ENCODE assay signal across 13 cellular contexts in the genomic region with DNA sequence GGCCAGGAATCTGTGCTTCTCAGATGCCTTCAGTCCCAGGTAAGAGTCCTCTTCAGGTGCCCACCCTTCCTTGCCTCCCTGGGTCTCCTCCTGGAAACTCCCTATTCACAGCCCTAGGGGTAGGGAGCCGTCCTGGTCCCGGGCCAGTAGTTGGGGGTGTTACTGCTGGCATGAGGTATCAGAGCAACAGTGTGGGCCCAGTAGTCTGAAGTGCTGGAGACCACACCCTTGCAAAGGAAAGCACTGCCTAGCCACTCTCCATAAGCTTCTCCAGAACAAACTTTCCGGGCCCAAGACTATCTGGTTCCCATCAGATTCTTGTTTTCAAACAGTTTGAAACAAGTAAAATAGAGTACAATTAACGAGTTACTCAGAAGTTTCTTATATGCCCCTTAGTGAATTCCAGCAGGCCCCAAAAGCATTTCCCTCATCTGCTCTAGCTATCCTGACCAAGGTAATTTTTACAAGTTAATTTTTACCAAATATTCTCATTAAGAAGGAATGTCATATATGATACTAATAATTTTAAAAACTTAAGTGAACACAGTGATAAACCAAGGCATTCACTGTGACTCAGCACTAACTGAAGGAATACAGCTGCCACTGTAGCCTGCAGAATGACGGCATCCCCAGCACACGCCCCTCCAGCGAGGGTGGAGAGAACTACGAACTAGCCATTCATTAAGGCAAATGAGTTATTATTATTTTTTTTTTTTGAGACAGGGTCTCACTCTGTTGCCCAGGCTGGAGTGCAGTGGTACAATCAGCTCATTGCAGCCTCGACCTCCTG. TPM values are rescaled to one million over a fixed set of nuclear protein-coding genes. Genes with fewer than 3 reads are reported as not detected.
DNase-seq lines count a peak whose midpoint lies in the region; ATAC-seq and TF ChIP-seq lines count a peak whose summit lies in the region.
"Had no signal": no experiment of that assay in that cellular context is flagged by ENCODE, and none has a peak within 500 bp of the region (broad histone marks: within the 10 kb centered on the region; RNA-seq: fewer than 3 reads in every experiment).

No MANE protein-coding gene starts in this region.

- TF ChIP-seq CTCF in RWPE2 (IDR thresholded peaks at IDR 0.05; ENCODE audit: poor library complexity, severe bottlenecking) (no peak), fibroblast of pulmonary artery (IDR thresholded peaks at IDR 0.05; ENCODE audit: low read length, missing control alignments) (no peak), neural progenitor cell (IDR thresholded peaks at IDR 0.05) (no peak)

- H3K36me3 Mint-ChIP-seq in CD8-positive, alpha-beta memory T cell = no peaks in the 10 kb centered on the region
- H3K36me3 Mint-ChIP-seq in neural progenitor cell = peaks cover 4% of the 10 kb centered on the region
- H3K36me3 Mint-ChIP-seq in naive thymus-derived CD4-positive, alpha-beta T cell = no peaks in the 10 kb centered on the region
- H3K36me3 Mint-ChIP-seq: natural killer cell treated with Interleukin-12 subunit alpha and Interleukin-12 subunit beta and Interleukin-15 and Interleukin-18, amount 100 ng/mL, for 72 hours had no signal

- CTCF ChIA-PET in CD8-positive, alpha-beta memory T cell (lab: Charles Lee) = no interaction called here
- CTCF ChIA-PET in naive thymus-derived CD4-positive, alpha-beta T cell (lab: Charles Lee) = interaction anchor here (0.7 kb wide), 1 partner anchor 24 kb away, joined by 3 read pairs; no protein-coding TSS in a partner anchor

- peak overlapping the region; percentile 43 for H3K27ac ChIP-seq in CD8-positive, alpha-beta memory T cell (ENCODE audit: low read depth, low read length)
- H3K27ac ChIP-seq in RWPE2 (ENCODE audit: poor library complexity, severe bottlenecking) = peak overlapping the region; percentile 24
- no peak overlapping the region for H3K27ac ChIP-seq in neural progenitor cell
- H3K27ac ChIP-seq in naive thymus-derived CD4-positive, alpha-beta T cell (ENCODE audit: low read depth, low read length) = no peak overlapping the region
- H3K27ac ChIP-seq: BLaER1 treated with 17β-estradiol and CSF1 and Interleukin-3, amounts not matched to agents 10 nM and 100 nM; SJSA1; VCaP had no signal

- H3K4me3 ChIP-seq in CD8-positive, alpha-beta memory T cell (ENCODE audit: low read length) = no peak overlapping the region
- H3K4me3 ChIP-seq in RWPE2 (ENCODE audit: severe bottlenecking) (no peak overlapping the region), fibroblast of pulmonary artery (replicated peaks; ENCODE audit: low read depth, low read length) (no peak overlapping the region), neural progenitor cell (no peak overlapping the region)
- no peak overlapping the region for H3K4me3 ChIP-seq in naive thymus-derived CD4-positive, alpha-beta T cell (ENCODE audit: low read length)
- H3K4me3 ChIP-seq: BLaER1 treated with 17β-estradiol and CSF1 and Interleukin-3, amounts not matched to agents 10 nM and 100 nM; SJSA1 had no signal

- no peak overlapping the region for H3K27ac Mint-ChIP-seq in CD8-positive, alpha-beta memory T cell
- H3K27ac Mint-ChIP-seq in neural progenitor cell = no peak overlapping the region
- H3K27ac Mint-ChIP-seq in naive thymus-derived CD4-positive, alpha-beta T cell = no peak overlapping the region
- H3K27ac Mint-ChIP-seq: natural killer cell treated with Interleukin-12 subunit alpha and Interleukin-12 subunit beta and Interleukin-15 and Interleukin-18, amount 100 ng/mL, for 72 hours had no signal

- no peaks in the 10 kb centered on the region for H4K20me1 ChIP-seq in neural progenitor cell (ENCODE audit: low read depth)
- H4K20me1 ChIP-seq: BLaER1 treated with 17β-estradiol and CSF1 and Interleukin-3, amounts not matched to agents 10 nM and 100 nM had no signal

- no peaks in the 10 kb centered on the region for H3K4me1 Mint-ChIP-seq in CD8-positive, alpha-beta memory T cell
- no peaks in the 10 kb centered on the region for H3K4me1 Mint-ChIP-seq in neural progenitor cell
- H3K4me1 Mint-ChIP-seq in naive thymus-derived CD4-positive, alpha-beta T cell = no peaks in the 10 kb centered on the region

- no peak for DNase-seq in CD8-positive, alpha-beta memory T cell
- no peak for DNase-seq in RWPE2 (ENCODE audit: low spot score)
- peak; percentile 83 for DNase-seq in fibroblast of pulmonary artery (ENCODE audit: low read depth)
- DNase-seq in neural progenitor cell (ENCODE audit: low spot score) = no peak
- no peak for DNase-seq in naive thymus-derived CD4-positive, alpha-beta T cell
- no peak for DNase-seq in NCI-H446 (lab: John Stamatoyannopoulos, UW)
- DNase-seq: NCI-H524 treated with DMSO at 0.1 percent for 48 hours had no signal

- no peak overlapping the region for H3K4me3 Mint-ChIP-seq in CD8-positive, alpha-beta memory T cell
- H3K4me3 Mint-ChIP-seq in neural progenitor cell = peak overlapping the region; percentile 33
- no peak overlapping the region for H3K4me3 Mint-ChIP-seq in naive thymus-derived CD4-positive, alpha-beta T cell
- H3K4me3 Mint-ChIP-seq: natural killer cell treated with Interleukin-12 subunit alpha and Interleukin-12 subunit beta and Interleukin-15 and Interleukin-18, amount 100 ng/mL, for 72 hours had no signal

- H3F3A ChIP-seq in neural progenitor cell (ENCODE audit: low read depth) = no peaks in the 10 kb centered on the region

- no peaks in the 10 kb centered on the region for H3K36me3 ChIP-seq in CD8-positive, alpha-beta memory T cell (ENCODE audit: insufficient read depth, low read length)
- peaks cover 3% of the 10 kb centered on the region; the same call in 1 of the 2 replicates for H3K36me3 ChIP-seq in RWPE2 (ENCODE audit: low read depth)
- no peaks in the 10 kb centered on the region for H3K36me3 ChIP-seq in neural progenitor cell
- no peaks in the 10 kb centered on the region for H3K36me3 ChIP-seq in naive thymus-derived CD4-positive, alpha-beta T cell (ENCODE audit: control insufficient read depth in 2 of 3, insufficient read depth in 3 of 3, low read length in 3 of 3)
- H3K36me3 ChIP-seq: BLaER1 treated with 17β-estradiol and CSF1 and Interleukin-3, amounts not matched to agents 10 nM and 100 nM; SJSA1 had no signal

- ATAC-seq in RWPE2 (ENCODE audit: low read depth) (peak; percentile 42; the same call in 1 of the 3 replicates), HG02885 (IDR thresholded peaks at IDR 0.05; ENCODE audit: poor library complexity, unreplicated experiment) (no peak), GM21381 (IDR thresholded peaks at IDR 0.05; ENCODE audit: unreplicated experiment) (no peak)
- ATAC-seq in naive thymus-derived CD4-positive, alpha-beta T cell = no peak
- ATAC-seq: natural killer cell treated with Interleukin-12 subunit alpha and Interleukin-12 subunit beta and Interleukin-15 and Interleukin-18, amount 100 ng/mL, for 72 hours had no signal

- H2AFZ ChIP-seq in neural progenitor cell (replicated peaks) = no peak overlapping the region

- no peaks in the 10 kb centered on the region for H3K4me1 ChIP-seq in CD8-positive, alpha-beta memory T cell (ENCODE audit: insufficient read depth, low read length)
- H3K4me1 ChIP-seq in RWPE2 (ENCODE audit: insufficient read depth, poor library complexity, severe bottlenecking) (peaks cover 7% of the 10 kb centered on the region), neural progenitor cell (no peaks in the 10 kb centered on the region)
- H3K4me1 ChIP-seq in naive thymus-derived CD4-positive, alpha-beta T cell (ENCODE audit: control insufficient read depth in 2 of 2, insufficient read depth in 2 of 2, low read length in 2 of 2) = no peaks in the 10 kb centered on the region
- H3K4me1 ChIP-seq: BLaER1 treated with 17β-estradiol and CSF1 and Interleukin-3, amounts not matched to agents 10 nM and 100 nM; SJSA1 had no signal

- no peak overlapping the region for H3K4me2 ChIP-seq in neural progenitor cell
- H3K4me2 ChIP-seq: BLaER1 treated with 17β-estradiol and CSF1 and Interleukin-3, amounts not matched to agents 10 nM and 100 nM had no signal

- H3K79me2 ChIP-seq in neural progenitor cell (ENCODE audit: low read depth) = no peaks in the 10 kb centered on the region

- H3K9me3 ChIP-seq in CD8-positive, alpha-beta memory T cell (ENCODE audit: low read length) = no peaks in the 10 kb centered on the region
- H3K9me3 ChIP-seq in RWPE2 (ENCODE audit: severe bottlenecking) = no peaks in the 10 kb centered on the region
- H3K9me3 ChIP-seq in neural progenitor cell (ENCODE audit: low read depth) = no peaks in the 10 kb centered on the region
- H3K9me3 ChIP-seq in naive thymus-derived CD4-positive, alpha-beta T cell (ENCODE audit: control insufficient read depth in 2 of 3, low read length in 3 of 3) = no peaks in the 10 kb centered on the region
- H3K9me3 ChIP-seq: BLaER1 treated with 17β-estradiol and CSF1 and Interleukin-3, amounts not matched to agents 10 nM and 100 nM; SJSA1 had no signal

- H3K9me3 Mint-ChIP-seq in CD8-positive, alpha-beta memory T cell = no peaks in the 10 kb centered on the region
- no peaks in the 10 kb centered on the region for H3K9me3 Mint-ChIP-seq in neural progenitor cell
- H3K9me3 Mint-ChIP-seq in naive thymus-derived CD4-positive, alpha-beta T cell = no peaks in the 10 kb centered on the region
- H3K9me3 Mint-ChIP-seq: natural killer cell treated with Interleukin-12 subunit alpha and Interleukin-12 subunit beta and Interleukin-15 and Interleukin-18, amount 100 ng/mL, for 72 hours had no signal

- no peaks in the 10 kb centered on the region for H3K27me3 ChIP-seq in CD8-positive, alpha-beta memory T cell (ENCODE audit: insufficient read depth, low read length, poor library complexity, severe bottlenecking)
- H3K27me3 ChIP-seq in RWPE2 (ENCODE audit: insufficient read depth, poor library complexity, severe bottlenecking) (no peaks in the 10 kb centered on the region), neural progenitor cell (no peaks in the 10 kb centered on the region)
- H3K27me3 ChIP-seq in naive thymus-derived CD4-positive, alpha-beta T cell (ENCODE audit: control insufficient read depth in 2 of 2, insufficient read depth in 2 of 2, low read length in 2 of 2) = no peaks in the 10 kb centered on the region
- H3K27me3 ChIP-seq: BLaER1 treated with 17β-estradiol and CSF1 and Interleukin-3, amounts not matched to agents 10 nM and 100 nM; SJSA1 had no signal

- POLR2A ChIA-PET in CD8-positive, alpha-beta memory T cell (lab: Charles Lee) = no interaction called here
- POLR2A ChIA-PET in naive thymus-derived CD4-positive, alpha-beta T cell (lab: Charles Lee) = no interaction called here

- intact Hi-C loops in naive thymus-derived CD4-positive, alpha-beta T cell (cut with micrococcal nuclease) = no loop called here

- no peak overlapping the region for H3K9ac ChIP-seq in neural progenitor cell
- H3K9ac ChIP-seq: BLaER1 treated with 17β-estradiol and CSF1 and Interleukin-3, amounts not matched to agents 10 nM and 100 nM had no signal

- H3K27me3 Mint-ChIP-seq in CD8-positive, alpha-beta memory T cell = no peaks in the 10 kb centered on the region
- H3K27me3 Mint-ChIP-seq in neural progenitor cell (ENCODE audit: insufficient read depth, low read depth) = no peaks in the 10 kb centered on the region
- H3K27me3 Mint-ChIP-seq in naive thymus-derived CD4-positive, alpha-beta T cell = peaks cover 0 to 6% (median 0%) of the 10 kb centered on the region in 5 donors
- H3K27me3 Mint-ChIP-seq: natural killer cell treated with Interleukin-12 subunit alpha and Interleukin-12 subunit beta and Interleukin-15 and Interleukin-18, amount 100 ng/mL, for 72 hours had no signal

RNA-seq across cellular contexts. Expression of a gene that starts 49.4 kb away (rescaled TPM):
- total RNA-seq in CD8-positive, alpha-beta memory T cell = 1 to 10 TPM; 5.8 to 7.3 TPM
- 2.8 TPM for polyA plus RNA-seq in CD8-positive, alpha-beta memory T cell
- total RNA-seq in neural progenitor cell (ENCODE audit: low replicate concordance) = 9.3 and 9.9 TPM in 2 replicates
- total RNA-seq in naive thymus-derived CD4-positive, alpha-beta T cell = 1 to 10 TPM; 1.3 to 3.5 (median 1.9) TPM
- 1 to 10 TPM; 1.6 to 1.9 TPM for polyA plus RNA-seq in naive thymus-derived CD4-positive, alpha-beta T cell

Comparison
In these comparisons a context has a peak if more than half of its experiments do, and no peak if none do; other contexts are left out.
1. H3K27ac ChIP-seq: peak in CD8-positive, alpha-beta memory T cell (single experiment) and RWPE2 (single experiment); none in neural progenitor cell (single experiment) and naive thymus-derived CD4-positive, alpha-beta T cell (single experiment).